In the genomic region with DNA sequence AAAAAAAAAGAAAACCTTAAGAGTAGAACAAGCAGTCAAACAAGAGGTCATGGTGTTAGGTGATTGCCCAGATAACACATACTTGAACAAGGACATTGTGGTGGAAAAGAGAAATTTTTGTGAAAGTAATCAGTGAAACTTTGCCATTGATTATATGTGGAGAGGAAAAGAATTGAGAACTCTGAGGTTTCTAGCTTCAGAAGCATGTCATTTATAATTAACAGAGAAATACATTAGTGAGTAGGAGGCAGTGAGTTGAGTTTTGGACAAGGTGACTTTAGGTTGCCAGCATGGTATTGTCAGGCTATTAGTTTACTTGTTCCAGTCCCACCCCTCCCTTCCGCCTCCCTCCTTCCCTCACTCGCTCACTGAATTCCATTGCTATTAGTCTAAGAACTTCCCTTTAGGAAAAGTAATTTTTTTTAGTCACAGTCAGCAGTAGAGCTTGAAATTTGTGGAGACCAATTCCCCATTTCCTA, we compare ENCODE assay signal across 11 cellular contexts. TPM values are rescaled to one million over a fixed set of nuclear protein-coding genes. Genes with fewer than 3 reads are reported as not detected.
DNase-seq lines count a peak whose midpoint lies in the region; ATAC-seq and TF ChIP-seq lines count a peak whose summit lies in the region.
"Had no signal": no experiment of that assay in that cellular context is flagged by ENCODE, and none has a peak within 500 bp of the region (broad histone marks: within the 10 kb centered on the region; RNA-seq: fewer than 3 reads in every experiment).

No MANE protein-coding gene starts in this region.

- peak overlapping the region; percentile 68 for H3K27ac ChIP-seq in foreskin keratinocyte
- H3K27ac ChIP-seq: KMS-11 had no signal

- H3K4me3 Mint-ChIP-seq in natural killer cell treated with Interleukin-12 subunit alpha and Interleukin-12 subunit beta and Interleukin-15 and Interleukin-18, amount 100 ng/mL, for 72 hours: peak overlapping the region; percentile 57
- H3K4me3 Mint-ChIP-seq in natural killer cell: no peak overlapping the region
- H3K4me3 Mint-ChIP-seq in T-helper 17 cell: peak overlapping the region; percentile 80
- H3K4me3 Mint-ChIP-seq: memory B cell had no signal

- H3K27me3 ChIP-seq in foreskin keratinocyte: no peaks in the 10 kb centered on the region
- H3K27me3 ChIP-seq: tibial nerve had no signal

- peaks cover 7% of the 10 kb centered on the region for H3K36me3 Mint-ChIP-seq in natural killer cell treated with Interleukin-12 subunit alpha and Interleukin-12 subunit beta and Interleukin-15 and Interleukin-18, amount 100 ng/mL, for 72 hours
- H3K36me3 Mint-ChIP-seq in natural killer cell (no peaks in the 10 kb centered on the region), T-helper 17 cell (ENCODE audit: low read depth) (no peaks in the 10 kb centered on the region)

- H3K4me1 ChIP-seq in foreskin keratinocyte (peaks cover 68% of the 10 kb centered on the region), mucosa of descending colon (ENCODE audit: low read depth) (peaks cover 45% of the 10 kb centered on the region)

- TF ChIP-seq CTCF in natural killer cell (IDR thresholded peaks at IDR 0.05) (no peak), foreskin keratinocyte (conservative IDR thresholded peaks at IDR 0.05) (no peak), mucosa of descending colon (IDR thresholded peaks at IDR 0.05) (no peak)

- no peak for ATAC-seq in natural killer cell treated with Interleukin-12 subunit alpha and Interleukin-12 subunit beta and Interleukin-15 and Interleukin-18, amount 100 ng/mL, for 72 hours
- ATAC-seq in natural killer cell (no peak), T-helper 17 cell (no peak), foreskin keratinocyte (peak; percentile 68), mucosa of descending colon (no peak)

- no peak overlapping the region for H3K4me3 ChIP-seq in mucosa of descending colon
- H3K4me3 ChIP-seq: tibial nerve had no signal

- peak overlapping the region; percentile 32 to 47 for H3K27ac Mint-ChIP-seq in natural killer cell treated with Interleukin-12 subunit alpha and Interleukin-12 subunit beta and Interleukin-15 and Interleukin-18, amount 100 ng/mL, for 72 hours
- peak overlapping the region in 1 of 2 donors; percentile 2 for H3K27ac Mint-ChIP-seq in natural killer cell
- peak overlapping the region; percentile 94 for H3K27ac Mint-ChIP-seq in T-helper 17 cell
- H3K27ac Mint-ChIP-seq: memory B cell had no signal

- H3K9me3 ChIP-seq in T-helper 17 cell (ENCODE audit: control insufficient read depth, low read length, poor library complexity, severe bottlenecking): no peaks in the 10 kb centered on the region
- H3K9me3 ChIP-seq in mucosa of descending colon: no peaks in the 10 kb centered on the region
- H3K9me3 ChIP-seq: tibial nerve had no signal

- H3K4me1 Mint-ChIP-seq in natural killer cell treated with Interleukin-12 subunit alpha and Interleukin-12 subunit beta and Interleukin-15 and Interleukin-18, amount 100 ng/mL, for 72 hours (ENCODE audit: low read depth in 2 of 2): peaks cover 65 to 79% of the 10 kb centered on the region in 2 donors
- H3K4me1 Mint-ChIP-seq in natural killer cell (peaks cover 77 to 78% of the 10 kb centered on the region in 2 donors), T-helper 17 cell (peaks cover 78% of the 10 kb centered on the region)

- no peaks in the 10 kb centered on the region for H3K9me3 Mint-ChIP-seq in natural killer cell treated with Interleukin-12 subunit alpha and Interleukin-12 subunit beta and Interleukin-15 and Interleukin-18, amount 100 ng/mL, for 72 hours
- H3K9me3 Mint-ChIP-seq in natural killer cell: no peaks in the 10 kb centered on the region
- H3K9me3 Mint-ChIP-seq: memory B cell had no signal

- H3K27me3 Mint-ChIP-seq in natural killer cell treated with Interleukin-12 subunit alpha and Interleukin-12 subunit beta and Interleukin-15 and Interleukin-18, amount 100 ng/mL, for 72 hours: no peaks in the 10 kb centered on the region
- H3K27me3 Mint-ChIP-seq in natural killer cell (ENCODE audit: low read depth in 2 of 2) (no peaks in the 10 kb centered on the region), T-helper 17 cell (no peaks in the 10 kb centered on the region)
- H3K27me3 Mint-ChIP-seq: memory B cell had no signal

- intact Hi-C loops in natural killer cell (cut with micrococcal nuclease): loop anchor here (2.0 kb wide), 1 partner anchor 16 kb away; no protein-coding TSS in a partner anchor
- intact Hi-C loops in mucosa of descending colon (cut with DNase I, micrococcal nuclease): no loop called here

- no peaks in the 10 kb centered on the region for H3K36me3 ChIP-seq in mucosa of descending colon (ENCODE audit: low read depth)
- H3K36me3 ChIP-seq: tibial nerve had no signal

- DNase-seq in natural killer cell treated with Interleukin-12 subunit alpha and Interleukin-12 subunit beta and Interleukin-15 and Interleukin-18, amount 100 ng/mL, for 72 hours (ENCODE audit: low spot score): no peak
- DNase-seq in natural killer cell (no peak), T-helper 17 cell (no peak), foreskin keratinocyte (peak; percentile 61 to 83), mucosa of descending colon (no peak), midbrain (lab: John Stamatoyannopoulos, UW) (no peak), NCI-H1930 (lab: John Stamatoyannopoulos, UW) (no peak), pons (ENCODE audit: low spot score) (no peak)

RNA-seq across cellular contexts. Expression of gene TAB2, which starts 17.2 kb away (rescaled TPM):
- total RNA-seq in natural killer cell treated with Interleukin-12 subunit alpha and Interleukin-12 subunit beta and Interleukin-15 and Interleukin-18, amount 100 ng/mL, for 72 hours: 100 to 1,000 TPM; 101 TPM
- total RNA-seq in natural killer cell (10 to 100 TPM; 65.7 to 74.9 (median 68.9) TPM), T-helper 17 cell (100 to 1,000 TPM; 192 to 199 TPM), foreskin keratinocyte (39.2 and 40.1 TPM in 2 replicates), mucosa of descending colon (100 to 1,000 TPM in 1 of 3 donors, 10 to 100 TPM in 2; 57.1 to 124 (median 70.2) TPM)
- polyA plus RNA-seq in foreskin keratinocyte: 12.7 and 16.0 TPM in 2 replicates

Comparison
In these comparisons a context has a peak if more than half of its experiments do, and no peak if none do; other contexts are left out.
1. DNase-seq: peak in foreskin keratinocyte (2 of 2); none in natural killer cell treated with Interleukin-12 subunit alpha and Interleukin-12 subunit beta and Interleukin-15 and Interleukin-18, amount 100 ng/mL, for 72 hours (single experiment), natural killer cell (single experiment), T-helper 17 cell (0 of 3), mucosa of descending colon (0 of 3), midbrain (single experiment), NCI-H1930 (0 of 2) and pons (single experiment).